Comparison of ENCODE assay signal across 8 cellular contexts in the genomic region with DNA sequence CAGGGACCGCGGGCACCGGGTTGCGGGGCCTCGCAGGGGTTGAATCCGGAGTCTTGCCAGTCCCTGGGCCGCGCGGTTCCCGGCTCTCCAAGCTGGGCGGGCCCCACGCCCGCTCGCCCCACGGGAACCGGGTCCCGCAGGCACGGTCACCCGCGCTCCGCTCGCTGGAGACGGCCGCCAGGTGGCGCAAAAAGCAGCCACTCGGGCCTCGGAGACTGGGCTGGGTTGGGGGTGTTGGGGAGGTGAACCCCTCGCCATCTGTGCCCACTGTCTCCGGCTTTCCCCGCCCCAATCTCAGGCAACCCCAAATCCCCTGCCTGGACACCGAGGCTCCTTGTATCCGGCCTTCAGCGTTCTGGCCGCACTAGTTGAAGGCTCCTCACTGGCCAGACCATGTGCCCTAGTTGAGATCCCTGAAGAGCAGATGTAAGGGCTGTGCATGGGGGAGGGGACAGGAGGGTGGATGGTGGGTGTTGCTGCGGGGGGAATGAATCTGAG. TPM values are rescaled to one million over a fixed set of nuclear protein-coding genes. Genes with fewer than 3 reads are reported as not detected.
DNase-seq lines count a peak whose midpoint lies in the region; ATAC-seq and TF ChIP-seq lines count a peak whose summit lies in the region.

No MANE protein-coding gene starts in this region.

- H3K9me3 ChIP-seq in HCT116 (ENCODE audit: control insufficient read depth in 1 of 2, insufficient read depth in 1 of 2, low read depth in 1 of 2, low read length in 2 of 2) (no peaks in the 10 kb centered on the region), mesenchymal stem cell (ENCODE audit: control insufficient read depth, low read length) (no peaks in the 10 kb centered on the region), subcutaneous abdominal adipose tissue (ENCODE audit: control insufficient read depth in 5 of 5, low read length in 5 of 5) (no peaks in the 10 kb centered on the region)

- peak in 2 of 3 experiments; percentile 74 to 82; a peak in 4 of 6 replicates for TF ChIP-seq CTCF in HCT116 (IDR thresholded peaks at IDR 0.05 in 2 of 3, conservative IDR thresholded peaks at IDR 0.05 in 1 of 3; ENCODE audit: borderline replicate concordance in 1 of 3, insufficient read depth in 1 of 3, low read depth in 2 of 3, low read length in 2 of 3)
- peak; percentile 33 to 93 (median 81) for TF ChIP-seq CTCF in dorsolateral prefrontal cortex (IDR thresholded peaks at IDR 0.05 in 54 of 56, conservative IDR thresholded peaks at IDR 0.05 in 2 of 56; ENCODE audit: low read depth in 1 of 56, partially characterized antibody in 56 of 56)

- peak overlapping the region; percentile 91 for H3K4me2 ChIP-seq in HCT116 (ENCODE audit: low read length)
- H3K4me2 ChIP-seq in mesenchymal stem cell (ENCODE audit: low read length, poor library complexity, severe bottlenecking) = peak overlapping the region; percentile 79

- H3K36me3 ChIP-seq in HCT116 (ENCODE audit: control insufficient read depth in 1 of 2, insufficient read depth in 2 of 2, low read length in 2 of 2) (no peaks in the 10 kb centered on the region), mesenchymal stem cell (ENCODE audit: control insufficient read depth in 1 of 2, insufficient read depth in 2 of 2, low read depth in 1 of 2, low read length in 2 of 2) (no peaks in the 10 kb centered on the region), subcutaneous abdominal adipose tissue (ENCODE audit: control insufficient read depth in 5 of 5, insufficient read depth in 5 of 5, low read length in 5 of 5) (no peaks in the 10 kb centered on the region)

- H3K79me1 ChIP-seq in mesenchymal stem cell (replicated peaks; ENCODE audit: low read length, poor library complexity, severe bottlenecking) = no peaks in the 10 kb centered on the region

- no peak overlapping the region for H2BK12ac ChIP-seq in mesenchymal stem cell (ENCODE audit: low read length in 2 of 2)

- H3K18ac ChIP-seq in mesenchymal stem cell (ENCODE audit: low read depth in 1 of 2, low read length in 2 of 2) = no peak overlapping the region

- H3K9ac ChIP-seq in HCT116 (ENCODE audit: low read length) = no peak overlapping the region; the same call in 1 of the 2 replicates
- H3K9ac ChIP-seq in mesenchymal stem cell (ENCODE audit: low read length) = no peak overlapping the region
- H3K9ac ChIP-seq in subcutaneous abdominal adipose tissue (ENCODE audit: low read length in 5 of 5) = no peak overlapping the region

- ATAC-seq in HCT116 (peak; percentile 61), GM21529 (IDR thresholded peaks at IDR 0.05; ENCODE audit: unreplicated experiment) (no peak), HG02588 (IDR thresholded peaks at IDR 0.05; ENCODE audit: unreplicated experiment) (no peak)

- H4K20me1 ChIP-seq in HCT116 (ENCODE audit: insufficient read depth) = no peaks in the 10 kb centered on the region

- H2AFZ ChIP-seq in HCT116 (ENCODE audit: low read depth, low read length, poor library complexity, severe bottlenecking) (peak overlapping the region; percentile 85), mesenchymal stem cell (ENCODE audit: low read depth, low read length) (peak overlapping the region; percentile 68)

- DNase-seq in ACHN = peak; percentile 39
- DNase-seq in HCT116 (ENCODE audit: low read depth, low spot score) = no peak
- peak; percentile 47 for DNase-seq in activated CD4-positive, CD25-positive, alpha-beta regulatory T cell treated with anti-CD3 and anti-CD28 coated beads, Interleukin-2, amount 50 U/mL, for 16 hours (ENCODE audit: low read depth, low spot score)
- peak in 5 of 10 donors; percentile 62 to 86 (median 68) for DNase-seq in dorsolateral prefrontal cortex
- no peak for DNase-seq in mesenchymal stem cell

- H3K14ac ChIP-seq in mesenchymal stem cell (ENCODE audit: low read length in 2 of 2) = no peak overlapping the region

- RAD21 ChIA-PET in HCT116 (lab: Charles Lee; ENCODE audit: low non-redundant PET in 1 of 2, low total read pairs in 2 of 2, uncharacterized antibody in 2 of 2, unreplicated experiment in 2 of 2) = no interaction called here

- no peak overlapping the region for H2BK5ac ChIP-seq in mesenchymal stem cell (ENCODE audit: low read depth, low read length, poor library complexity, severe bottlenecking)

- POLR2A ChIA-PET in HCT116 (lab: Charles Lee) = no interaction called here

- H4K8ac ChIP-seq in mesenchymal stem cell (ENCODE audit: low read length) = no peak overlapping the region

- no peak overlapping the region for H3K27ac ChIP-seq in HCT116 (ENCODE audit: low read depth, low read length)
- H3K27ac ChIP-seq in dorsolateral prefrontal cortex = peak overlapping the region in 24 of 59 donors; percentile 5 to 81 (median 58)
- no peak overlapping the region for H3K27ac ChIP-seq in mesenchymal stem cell (ENCODE audit: low read length, poor library complexity, severe bottlenecking)
- no peak overlapping the region for H3K27ac ChIP-seq in subcutaneous abdominal adipose tissue (ENCODE audit: low read depth, low read length)

- no peak overlapping the region for H3K4ac ChIP-seq in mesenchymal stem cell (ENCODE audit: low read depth in 1 of 2, low read length in 2 of 2)

- H3K4me1 ChIP-seq in HCT116 (ENCODE audit: control insufficient read depth in 1 of 2, insufficient read depth in 2 of 2, low read length in 2 of 2) (peaks cover 8 to 32% of the 10 kb centered on the region in 2 experiments), mesenchymal stem cell (ENCODE audit: control insufficient read depth, insufficient read depth, low read depth, low read length) (peaks cover 28% of the 10 kb centered on the region), subcutaneous abdominal adipose tissue (ENCODE audit: control insufficient read depth in 5 of 5, insufficient read depth in 5 of 5, low read length in 5 of 5) (peaks cover 0 to 32% (median 23%) of the 10 kb centered on the region in 5 donors)

- no peak for TF ChIP-seq RAD21 in HCT116 (IDR thresholded peaks at IDR 0.05; ENCODE audit: low read depth)

- no peaks in the 10 kb centered on the region for H3K9me2 ChIP-seq in HCT116 (ENCODE audit: insufficient read depth)

- H2BK120ac ChIP-seq in mesenchymal stem cell (ENCODE audit: low read depth, low read length) = no peak overlapping the region

- CTCF ChIA-PET in HCT116 (lab: Charles Lee) = interaction anchor here (2.7 kb wide), 1 partner anchor 385 kb away, joined by 8 read pairs; no protein-coding TSS in a partner anchor

- H3K27me3 ChIP-seq in HCT116 (ENCODE audit: insufficient read depth, low read length) = no peaks in the 10 kb centered on the region; the same call in 1 of the 2 replicates
- peaks cover 0 to 29% (median 0%) of the 10 kb centered on the region in 45 donors for H3K27me3 ChIP-seq in dorsolateral prefrontal cortex
- peaks cover 41 to 69% of the 10 kb centered on the region in 2 experiments for H3K27me3 ChIP-seq in mesenchymal stem cell (ENCODE audit: control insufficient read depth in 1 of 2, insufficient read depth in 1 of 2, low read length in 2 of 2)
- H3K27me3 ChIP-seq in subcutaneous abdominal adipose tissue (ENCODE audit: control insufficient read depth in 5 of 5, insufficient read depth in 4 of 5, low read length in 5 of 5) = peaks cover 13 to 51% (median 35%) of the 10 kb centered on the region in 5 donors

- intact Hi-C loops in HCT116 (cut with micrococcal nuclease) = loop anchor here (1.0 to 5.0 kb wide), 4 partner anchors 162 to 386 kb away; no protein-coding TSS in a partner anchor
- intact Hi-C loops in dorsolateral prefrontal cortex (cut with DNase I) = loop anchor here (2.0 to 10.0 kb wide), 4 partner anchors 162 to 388 kb away; a partner anchor contains a TSS

- H2BK15ac ChIP-seq in mesenchymal stem cell (ENCODE audit: low read depth, poor library complexity, severe bottlenecking) = no peak overlapping the region

- BruUV-seq in HCT116 (replicated peaks; lab: Mats Ljungman, UMichigan) = no TSS peak

- no peaks in the 10 kb centered on the region for H3K79me2 ChIP-seq in HCT116 (ENCODE audit: insufficient read depth, low read length)

- H3K23ac ChIP-seq in mesenchymal stem cell (ENCODE audit: low read length in 2 of 2) = no peak overlapping the region

- H3K4me3 ChIP-seq in HCT116 (replicated peaks in 1 of 2; ENCODE audit: low read depth in 1 of 2, low read length in 2 of 2) (peak overlapping the region in 1 of 2 experiments; percentile 25; a peak in 1 of 4 replicates), dorsolateral prefrontal cortex (peak overlapping the region in 58 of 59 donors; percentile 27 to 71 (median 58)), mesenchymal stem cell (ENCODE audit: insufficient read depth in 1 of 2, low read depth in 1 of 2, low read length in 2 of 2) (peak overlapping the region in 1 of 2 experiments; percentile 48), subcutaneous abdominal adipose tissue (ENCODE audit: low read depth in 1 of 5, low read length in 5 of 5) (peak overlapping the region in 3 of 5 donors; percentile 29 to 59 (median 57))

- 6% methylated on average over 19 of the region's 35 CpGs for WGBS in mesenchymal stem cell

- in situ Hi-C loops in ACHN (cut with HindIII; ENCODE audit: low pct_ligation_motif_present, low pct_unique_long_range_greater_than_20kb, low sequenced_read_pairs) = no loop called here

- no peak overlapping the region for H2AK5ac ChIP-seq in mesenchymal stem cell (ENCODE audit: low read length, severe bottlenecking)

- no peak overlapping the region for H4K91ac ChIP-seq in mesenchymal stem cell (ENCODE audit: low read length)

- TF ChIP-seq POLR2A in HCT116 (IDR thresholded peaks at IDR 0.05; ENCODE audit: borderline replicate concordance, extremely low read depth, insufficient read depth, insufficient read length) = no peak

RNA-seq across cellular contexts. Expression of a gene that starts 1.5 kb away (rescaled TPM):
- total RNA-seq in HCT116 (2021; ENCODE audit: unreplicated experiment) = 1.8 TPM
- 0.57 and 0.86 TPM in 2 replicates for polyA plus RNA-seq in HCT116 (2012)
- total RNA-seq in dorsolateral prefrontal cortex = 10 to 100 TPM; 14.4 to 57.3 (median 37.8) TPM
- 0.84 TPM for polyA plus RNA-seq in mesenchymal stem cell (2013, experiment 1 of 2)
- polyA plus RNA-seq in mesenchymal stem cell (2013, experiment 2 of 2) = 0.96 TPM

RNA-seq across cellular contexts. Expression of a gene that starts 7.6 kb away (rescaled TPM):
- 5.6 TPM for total RNA-seq in HCT116 (2021; ENCODE audit: unreplicated experiment)
- polyA plus RNA-seq in HCT116 (2012) = 2.4 and 3.1 TPM in 2 replicates
- total RNA-seq in dorsolateral prefrontal cortex = 1 to 10 TPM in 118 of 120 experiments, under 1 TPM in 2; 0.51 to 5.4 (median 2.7) TPM
- polyA plus RNA-seq in mesenchymal stem cell (2013, experiment 1 of 2) = 1.4 TPM
- 1.4 TPM for polyA plus RNA-seq in mesenchymal stem cell (2013, experiment 2 of 2)

RNA-seq across cellular contexts. Expression of a gene that starts 22.3 kb away (rescaled TPM):
- total RNA-seq in HCT116 (2021; ENCODE audit: unreplicated experiment) (252 TPM), dorsolateral prefrontal cortex (100 to 1,000 TPM in 56 of 120 experiments, 10 to 100 TPM in 64; 60.4 to 142 (median 97.9) TPM)
- 143 and 146 TPM in 2 replicates for polyA plus RNA-seq in HCT116 (2012)
- 66.1 TPM for polyA plus RNA-seq in mesenchymal stem cell (2013, experiment 1 of 2)
- 61.3 TPM for polyA plus RNA-seq in mesenchymal stem cell (2013, experiment 2 of 2)

RNA-seq across cellular contexts. Expression of a gene that starts 30.0 kb away (rescaled TPM):
- total RNA-seq in HCT116 (2021; ENCODE audit: unreplicated experiment) (102 TPM), dorsolateral prefrontal cortex (10 to 100 TPM; 12.5 to 46.7 (median 23.4) TPM)
- polyA plus RNA-seq in HCT116 (2012) = 99.7 and 124 TPM in 2 replicates
- 61.5 TPM for polyA plus RNA-seq in mesenchymal stem cell (2013, experiment 1 of 2)
- 61.7 TPM for polyA plus RNA-seq in mesenchymal stem cell (2013, experiment 2 of 2)

RNA-seq across cellular contexts. Expression of a gene that starts 44.6 kb away (rescaled TPM):
- total RNA-seq in HCT116 (2021; ENCODE audit: unreplicated experiment) (24.6 TPM), dorsolateral prefrontal cortex (10 to 100 TPM; 15.8 to 54.2 (median 30.1) TPM)
- 14.7 and 15.4 TPM in 2 replicates for polyA plus RNA-seq in HCT116 (2012)
- 17.9 TPM for polyA plus RNA-seq in mesenchymal stem cell (2013, experiment 1 of 2)
- polyA plus RNA-seq in mesenchymal stem cell (2013, experiment 2 of 2) = 18.1 TPM

Comparison
In these comparisons a context has a peak if more than half of its experiments do, and no peak if none do; other contexts are left out.
1. DNase-seq: peak in ACHN (single experiment) and activated CD4-positive, CD25-positive, alpha-beta regulatory T cell treated with anti-CD3 and anti-CD28 coated beads, Interleukin-2, amount 50 U/mL, for 16 hours (single experiment); none in HCT116 (single experiment) and mesenchymal stem cell (single experiment).